Comparison of ENCODE assay signal across 10 cellular contexts in the genomic region with DNA sequence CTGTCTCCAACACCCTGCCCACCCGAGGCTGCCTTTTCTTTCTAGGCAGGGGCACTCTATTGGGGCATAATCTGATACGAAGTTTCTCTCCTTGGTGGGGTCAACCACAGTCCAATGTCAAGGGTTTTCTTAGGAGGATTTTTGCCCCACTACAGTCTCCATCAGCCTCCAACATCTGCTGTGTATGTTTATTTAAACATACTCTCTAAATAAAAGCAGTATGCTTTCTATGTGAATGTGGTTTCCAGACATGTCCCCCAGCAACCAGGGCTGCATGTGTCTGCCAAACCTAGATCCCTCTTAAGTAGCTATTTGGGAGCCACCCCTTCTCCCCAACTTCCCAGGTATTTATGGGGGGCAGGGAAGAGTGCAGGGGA.
DNase-seq lines count a peak whose midpoint lies in the region; ATAC-seq, FAIRE-seq and TF ChIP-seq lines count a peak whose summit lies in the region.
"Had no signal": no experiment of that assay in that cellular context is flagged by ENCODE, and none has a peak within 500 bp of the region (broad histone marks: within the 10 kb centered on the region; RNA-seq: fewer than 3 reads in every experiment).

No MANE protein-coding gene starts in this region.

- peak overlapping the region; percentile 87 for H2AFZ ChIP-seq in endothelial cell of umbilical vein (ENCODE audit: low read depth, low read length)

- dilution Hi-C loops in endothelial cell of umbilical vein (cut with MboI; ENCODE audit: extremely low pct_ligation_motif_present, low sequenced_read_pairs): no loop called here

- H4K20me1 ChIP-seq in endothelial cell of umbilical vein (replicated peaks; ENCODE audit: control insufficient read depth, extremely low read depth, insufficient read depth, low read length): no peaks in the 10 kb centered on the region

- H3K79me2 ChIP-seq in endothelial cell of umbilical vein (ENCODE audit: control insufficient read depth, insufficient read depth, low read length): no peaks in the 10 kb centered on the region

- H3K9me3 ChIP-seq in left ventricle myocardium inferior (replicated peaks) (no peaks in the 10 kb centered on the region), endothelial cell of umbilical vein (replicated peaks; ENCODE audit: control insufficient read depth, insufficient read depth, low read length) (no peaks in the 10 kb centered on the region), uterus (no peaks in the 10 kb centered on the region)

- TF ChIP-seq POLR2A in endothelial cell of umbilical vein (IDR thresholded peaks at IDR 0.05; ENCODE audit: low read depth, low read length): no peak
- TF ChIP-seq POLR2A in uterus (IDR thresholded peaks at IDR 0.05): no peak

- POLR2A ChIA-PET in endothelial cell of umbilical vein (lab: Charles Lee): interaction anchor here (1.0 to 1.1 kb wide), 2 partner anchors 118 to 131 kb away, joined by 5 to 6 read pairs; no protein-coding TSS in a partner anchor

- CTCF ChIA-PET in endothelial cell of umbilical vein (lab: Charles Lee): interaction anchor here (0.6 to 3.7 kb wide), 14 partner anchors 9 to 150 kb away, joined by 3 to 30 read pairs (median 4); no protein-coding TSS in a partner anchor

- H3K9me3 Mint-ChIP-seq in nephron: no peaks in the 10 kb centered on the region

- H3K4me3 Mint-ChIP-seq in nephron: peak overlapping the region; percentile 5 to 41 (median 22)
- H3K4me3 Mint-ChIP-seq: naive B cell had no signal

- peak overlapping the region; percentile 94 to 96 (median 95) for H3K27ac Mint-ChIP-seq in nephron

- no peaks in the 10 kb centered on the region for H3K36me3 Mint-ChIP-seq in nephron (ENCODE audit: low read depth)
- H3K36me3 Mint-ChIP-seq: naive B cell had no signal

- BruUV-seq in endothelial cell of umbilical vein (replicated peaks; lab: Mats Ljungman, UMichigan): no TSS peak

- ATAC-seq in Right ventricle myocardium inferior: no peak

- peak overlapping the region; percentile 78 for H3K27ac ChIP-seq in left ventricle myocardium inferior (replicated peaks)
- H3K27ac ChIP-seq in endothelial cell of umbilical vein (ENCODE audit: insufficient read depth, low read depth, low read length): peak overlapping the region; percentile 94
- peak overlapping the region; percentile 58 to 69 for H3K27ac ChIP-seq in uterus

- no peaks in the 10 kb centered on the region for H3K27me3 Mint-ChIP-seq in nephron (ENCODE audit: low read depth)
- H3K27me3 Mint-ChIP-seq: naive B cell had no signal

- H3K9ac ChIP-seq in endothelial cell of umbilical vein (replicated peaks; ENCODE audit: extremely low read depth, insufficient read depth, low read length): peak overlapping the region; percentile 58

- H3K4me1 Mint-ChIP-seq in nephron: peaks cover 53% of the 10 kb centered on the region
- H3K4me1 Mint-ChIP-seq: naive B cell had no signal

- no peak for FAIRE-seq in endothelial cell of umbilical vein (lab: Jason Lieb, UNC)

- H3K4me2 ChIP-seq in endothelial cell of umbilical vein (ENCODE audit: insufficient read depth, low read length): peak overlapping the region; percentile 53

- H3K27me3 ChIP-seq in left ventricle myocardium inferior (ENCODE audit: low read depth) (no peaks in the 10 kb centered on the region), endothelial cell of umbilical vein (ENCODE audit: control insufficient read depth in 2 of 2, insufficient read depth in 2 of 2, low read length in 2 of 2) (no peaks in the 10 kb centered on the region), uterus (no peaks in the 10 kb centered on the region)

- no peak for DNase-seq in left ventricle myocardium inferior
- no peak for DNase-seq in Right ventricle myocardium inferior (ENCODE audit: missing footprints)
- DNase-seq in endothelial cell of umbilical vein (ENCODE audit: low read depth, low spot score): no peak
- no peak for DNase-seq in uterus
- DNase-seq in iPS-NIHi7 (ENCODE audit: extremely low spot score): no peak
- no peak for DNase-seq in T-helper 9 cell
- no peak for DNase-seq in RKO (ENCODE audit: low spot score)
- DNase-seq: MV-4-11, naive B cell had no signal

- H3K4me3 ChIP-seq in left ventricle myocardium inferior: peak overlapping the region; percentile 11
- peak overlapping the region in 1 of 3 experiments; percentile 1 for H3K4me3 ChIP-seq in endothelial cell of umbilical vein (replicated peaks in 1 of 3; ENCODE audit: insufficient read depth in 1 of 3, low read depth in 1 of 3, low read length in 3 of 3)
- H3K4me3 ChIP-seq in uterus: no peak overlapping the region

- intact Hi-C loops in left ventricle myocardium inferior (cut with micrococcal nuclease) (no loop called here), Right ventricle myocardium inferior (cut with DNase I) (loop anchor here (2.0 to 5.0 kb wide), 2 partner anchors 76 to 131 kb away; partner anchors contain the start of gene NREP), endothelial cell of umbilical vein (cut with micrococcal nuclease) (loop anchor here (1.0 to 2.0 kb wide), 7 partner anchors 17 to 465 kb away; partner anchors contain the start of genes NREP and STARD4), uterus (cut with DNase I; ENCODE audit: low total_unique reads) (no loop called here)

- no peaks in the 10 kb centered on the region for H3K9me1 ChIP-seq in endothelial cell of umbilical vein (replicated peaks; ENCODE audit: control insufficient read depth, extremely low read depth, insufficient read depth, low read length)

- H3K36me3 ChIP-seq in left ventricle myocardium inferior (no peaks in the 10 kb centered on the region), endothelial cell of umbilical vein (ENCODE audit: control insufficient read depth in 2 of 2, extremely low read depth in 1 of 2, insufficient read depth in 2 of 2, low read length in 2 of 2) (no peaks in the 10 kb centered on the region), uterus (no peaks in the 10 kb centered on the region)

- TF ChIP-seq CTCF in left ventricle myocardium inferior (IDR thresholded peaks at IDR 0.05; ENCODE audit: borderline replicate concordance): no peak
- no peak for TF ChIP-seq CTCF in endothelial cell of umbilical vein (IDR thresholded peaks at IDR 0.05; ENCODE audit: extremely low read depth in 1 of 2, insufficient read depth in 1 of 2, low read depth in 1 of 2, low read length in 2 of 2)
- TF ChIP-seq CTCF in nephron (IDR thresholded peaks at IDR 0.05; ENCODE audit: unreplicated experiment in 3 of 3): no peak
- TF ChIP-seq CTCF in uterus (IDR thresholded peaks at IDR 0.05): no peak

- H3K4me1 ChIP-seq in left ventricle myocardium inferior: peaks cover 28% of the 10 kb centered on the region
- peaks cover 27% of the 10 kb centered on the region for H3K4me1 ChIP-seq in endothelial cell of umbilical vein (ENCODE audit: control insufficient read depth, extremely low read depth, insufficient read depth, low read length)
- peaks cover 0 to 9% of the 10 kb centered on the region in 2 donors for H3K4me1 ChIP-seq in uterus

TF ChIP-seq in endothelial cell of umbilical vein, 7 proteins besides CTCF, POLR2A, EP300 and RAD21:
- TF ChIP-seq MYC (IDR thresholded peaks at IDR 0.05; ENCODE audit: low read depth, low read length) (no peak), JUN (IDR thresholded peaks at IDR 0.05; ENCODE audit: borderline replicate concordance, insufficient read depth, insufficient read length, low read depth) (no peak), FOS (IDR thresholded peaks at IDR 0.05; ENCODE audit: borderline replicate concordance, insufficient read depth, low read length) (no peak), GATA2 (IDR thresholded peaks at IDR 0.05; ENCODE audit: insufficient read depth, insufficient read length, low read depth, low read length) (no peak), POLR2AphosphoS5 (IDR thresholded peaks at IDR 0.05; ENCODE audit: insufficient read depth, low read depth, low read length) (no peak), EZH2 (IDR thresholded peaks at IDR 0.05; ENCODE audit: borderline replicate concordance, low read depth, low read length, severe bottlenecking) (no peak)
- TF ChIP-seq, protein P1, sequence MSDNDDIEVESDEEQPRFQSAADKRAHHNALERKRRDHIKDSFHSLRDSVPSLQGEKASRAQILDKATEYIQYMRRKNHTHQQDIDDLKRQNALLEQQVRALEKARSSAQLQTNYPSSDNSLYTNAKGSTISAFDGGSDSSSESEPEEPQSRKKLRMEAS (IDR thresholded peaks at IDR 0.05; ENCODE audit: insufficient read depth, insufficient read length): no peak

Comparison
In these comparisons a context has a peak if more than half of its experiments do, and no peak if none do; other contexts are left out.
1. intact Hi-C loops: an anchor here in Right ventricle myocardium inferior (2.0 to 5.0 kb wide) and endothelial cell of umbilical vein (1.0 to 2.0 kb wide); none called in left ventricle myocardium inferior and uterus.